In genomic region chr3:124981472-124981871, GRCh38 we compare ENCODE assay signal across 26 cellular contexts. TPM values are rescaled to one million over a fixed set of nuclear protein-coding genes. Genes with fewer than 3 reads are reported as not detected.
"Had no signal": no experiment of that assay in that cellular context is flagged by ENCODE, and none has a peak within 500 bp of the region (broad histone marks: within the 10 kb centered on the region; RNA-seq: fewer than 3 reads in every experiment).

No MANE protein-coding gene starts in this region.

- H3K27ac Mint-ChIP-seq: naive thymus-derived CD8-positive, alpha-beta T cell; stimulated activated naive B cell treated with anti-CD40 and anti-IgM and Interleukin-4, amounts not matched to agents 10 μg/mL and 1 μg/mL and 100 μg/mL, for 72 hours had no signal

- H3K9me3 ChIP-seq: heart left ventricle, mucosa of descending colon, neutrophil, psoas muscle, spleen, testis, tibial nerve had no signal

- H3K9me3 Mint-ChIP-seq: naive thymus-derived CD8-positive, alpha-beta T cell; stimulated activated naive B cell treated with anti-CD40 and anti-IgM and Interleukin-4, amounts not matched to agents 10 μg/mL and 1 μg/mL and 100 μg/mL, for 72 hours had no signal

- H3K27ac ChIP-seq: coronary artery, dorsolateral prefrontal cortex, heart left ventricle, neutrophil, psoas muscle, spleen, testis, tibial nerve had no signal

- H3K27me3 Mint-ChIP-seq: naive thymus-derived CD8-positive, alpha-beta T cell; stimulated activated naive B cell treated with anti-CD40 and anti-IgM and Interleukin-4, amounts not matched to agents 10 μg/mL and 1 μg/mL and 100 μg/mL, for 72 hours; stimulated activated naive CD8-positive, alpha-beta T cell treated with anti-CD3 and anti-CD28 coated beads, Interleukin-15, amount 100 ng/mL, for 72 hours had no signal

- ATAC-seq: esophagus mucosa; heart left ventricle; mucosa of descending colon; naive thymus-derived CD8-positive, alpha-beta T cell; psoas muscle; sciatic nerve; stimulated activated naive B cell treated with anti-CD40 and anti-IgM and Interleukin-4, amounts not matched to agents 10 μg/mL and 1 μg/mL and 100 μg/mL, for 72 hours; stimulated activated naive CD8-positive, alpha-beta T cell treated with anti-CD3 and anti-CD28 coated beads, Interleukin-15, amount 100 ng/mL, for 72 hours had no signal

- H3K4me3 Mint-ChIP-seq: naive thymus-derived CD8-positive, alpha-beta T cell; stimulated activated naive B cell treated with anti-CD40 and anti-IgM and Interleukin-4, amounts not matched to agents 10 μg/mL and 1 μg/mL and 100 μg/mL, for 72 hours; stimulated activated naive CD8-positive, alpha-beta T cell treated with anti-CD3 and anti-CD28 coated beads, Interleukin-15, amount 100 ng/mL, for 72 hours had no signal

- DNase-seq: dorsolateral prefrontal cortex; effector CD8-positive, alpha-beta T cell; heart left ventricle; hypothalamus; kidney glomerular epithelial cell; mucosa of descending colon; naive thymus-derived CD8-positive, alpha-beta T cell; psoas muscle; retina; spleen; stimulated activated CD4-positive, alpha-beta T cell treated with anti-CD3 and anti-CD28 coated beads, Interleukin-15, amount 100 ng/mL, for 24 hours; stimulated activated CD4-positive, alpha-beta T cell treated with anti-CD3 and anti-CD28 coated beads, Interleukin-1b, Interleukin-23, amount 100 ng/mL, for 48 hours; stimulated activated CD4-positive, alpha-beta T cell treated with anti-CD3 and anti-CD28 coated beads, Interleukin-4, amount 100 ng/mL, for 4 hours; stimulated activated naive B cell treated with anti-CD40 and anti-IgM and Interleukin-4, amounts not matched to agents 10 μg/mL and 1 μg/mL and 100 μg/mL, for 72 hours; stimulated activated naive CD8-positive, alpha-beta T cell treated with anti-CD3 and anti-CD28 coated beads, Interleukin-15, amount 100 ng/mL, for 72 hours; testis had no signal

- H3K36me3 ChIP-seq: neutrophil had no signal

- H3K4me3 ChIP-seq: coronary artery, dorsolateral prefrontal cortex, heart left ventricle, mucosa of descending colon, psoas muscle, spleen, testis, tibial nerve had no signal

- H3K4me1 ChIP-seq: psoas muscle, testis had no signal

- H3K27me3 ChIP-seq: dorsolateral prefrontal cortex, heart left ventricle, neutrophil, spleen, testis, tibial nerve had no signal

- H3K4me1 Mint-ChIP-seq: stimulated activated naive B cell treated with anti-CD40 and anti-IgM and Interleukin-4, amounts not matched to agents 10 μg/mL and 1 μg/mL and 100 μg/mL, for 72 hours; stimulated activated naive CD8-positive, alpha-beta T cell treated with anti-CD3 and anti-CD28 coated beads, Interleukin-15, amount 100 ng/mL, for 72 hours had no signal

RNA-seq across cellular contexts. Expression of gene MUC13, which starts 46.9 kb away (rescaled TPM):
- total RNA-seq: esophagus mucosa; frontal cortex; glomerular endothelial cell; naive thymus-derived CD8-positive, alpha-beta T cell; osteoblast; sciatic nerve; skeletal muscle tissue; tibial nerve; urinary bladder had no signal
